In the genomic region with DNA sequence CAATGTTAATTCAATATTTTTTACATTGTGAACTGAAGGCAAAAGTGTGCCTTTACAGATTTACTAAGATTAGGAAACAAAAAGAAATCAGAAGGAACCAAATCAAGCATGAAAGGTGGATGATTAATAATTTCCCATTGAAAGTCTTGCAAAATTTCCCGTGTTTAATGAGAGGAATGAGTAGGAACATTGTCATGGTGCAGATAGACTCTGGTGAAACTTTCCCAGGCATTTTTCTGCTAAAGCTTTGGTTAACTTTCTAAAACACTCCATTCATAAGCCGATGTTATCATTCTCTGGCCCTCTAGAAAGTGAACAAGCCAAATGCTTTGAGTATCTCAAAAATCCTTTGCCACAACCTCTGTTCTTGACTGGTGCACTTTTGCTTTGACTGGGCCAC, we compare ENCODE assay signal across 14 cellular contexts.
DNase-seq lines count a peak whose midpoint lies in the region; ATAC-seq and TF ChIP-seq lines count a peak whose summit lies in the region.
"Had no signal": no experiment of that assay in that cellular context is flagged by ENCODE, and none has a peak within 500 bp of the region (broad histone marks: within the 10 kb centered on the region; RNA-seq: fewer than 3 reads in every experiment).

No MANE protein-coding gene starts in this region.

- H3K9me3 ChIP-seq in neural progenitor cell (ENCODE audit: low read depth) = no peaks in the 10 kb centered on the region
- no peaks in the 10 kb centered on the region for H3K9me3 ChIP-seq in testis
- H3K9me3 ChIP-seq: A549, Caco-2 had no signal

- no peaks in the 10 kb centered on the region for H3K27me3 ChIP-seq in neural progenitor cell
- H3K27me3 ChIP-seq in testis = no peaks in the 10 kb centered on the region

- H3K36me3 ChIP-seq in neural progenitor cell (no peaks in the 10 kb centered on the region), testis (ENCODE audit: low read depth, missing control alignments) (no peaks in the 10 kb centered on the region)

- no peak overlapping the region for H3K4me3 ChIP-seq in epithelial cell of proximal tubule (ENCODE audit: low read depth, low read length)
- H3K4me3 ChIP-seq in neural progenitor cell = no peak overlapping the region
- H3K4me3 ChIP-seq in testis = no peak overlapping the region
- H3K4me3 ChIP-seq: A549 had no signal

- no peaks in the 10 kb centered on the region for H3K79me2 ChIP-seq in neural progenitor cell (ENCODE audit: low read depth)

- intact Hi-C loops in activated CD4-positive, alpha-beta memory T cell treated with anti-CD3 and anti-CD28 coated beads for 36 hours (cut with micrococcal nuclease) = no loop called here
- intact Hi-C loops in testis (cut with DNase I; ENCODE audit: low total_unique reads) = no loop called here

- no peak overlapping the region for H3K9ac ChIP-seq in neural progenitor cell

- no peaks in the 10 kb centered on the region for H3F3A ChIP-seq in neural progenitor cell (ENCODE audit: low read depth)

- TF ChIP-seq POLR2A in testis (IDR thresholded peaks at IDR 0.05) = no peak

- H3K27me3 Mint-ChIP-seq in neural progenitor cell (ENCODE audit: insufficient read depth, low read depth) = no peaks in the 10 kb centered on the region
- H3K27me3 Mint-ChIP-seq in activated CD4-positive, alpha-beta memory T cell treated with anti-CD3 and anti-CD28 coated beads for 36 hours = no peaks in the 10 kb centered on the region

- H2AFZ ChIP-seq in neural progenitor cell (replicated peaks) = peak overlapping the region; percentile 27

- H3K4me2 ChIP-seq in neural progenitor cell = no peak overlapping the region
- H3K4me2 ChIP-seq: A549 had no signal

- no peaks in the 10 kb centered on the region for H3K9me3 Mint-ChIP-seq in neural progenitor cell
- peaks cover 9% of the 10 kb centered on the region for H3K9me3 Mint-ChIP-seq in activated CD4-positive, alpha-beta memory T cell treated with anti-CD3 and anti-CD28 coated beads for 36 hours
- H3K9me3 Mint-ChIP-seq: H9 had no signal

- H3K27ac ChIP-seq in neural progenitor cell = no peak overlapping the region
- no peak overlapping the region for H3K27ac ChIP-seq in testis
- H3K27ac ChIP-seq: A549 had no signal

- no peak overlapping the region for H3K4me3 Mint-ChIP-seq in neural progenitor cell
- H3K4me3 Mint-ChIP-seq in activated CD4-positive, alpha-beta memory T cell treated with anti-CD3 and anti-CD28 coated beads for 36 hours = no peak overlapping the region
- H3K4me3 Mint-ChIP-seq: CD14-positive monocyte; CD8-positive, alpha-beta T cell; H9 had no signal

- ATAC-seq in GM21390 (IDR thresholded peaks at IDR 0.05; ENCODE audit: unreplicated experiment) = no peak
- ATAC-seq in HG03439 (IDR thresholded peaks at IDR 0.05; ENCODE audit: unreplicated experiment) = no peak
- ATAC-seq: A549; CD8-positive, alpha-beta T cell; HepG2 had no signal

- H3K4me1 ChIP-seq in neural progenitor cell (no peaks in the 10 kb centered on the region), testis (no peaks in the 10 kb centered on the region)
- H3K4me1 ChIP-seq: A549, Caco-2 had no signal

- no peaks in the 10 kb centered on the region for H3K36me3 Mint-ChIP-seq in neural progenitor cell
- no peaks in the 10 kb centered on the region for H3K36me3 Mint-ChIP-seq in activated CD4-positive, alpha-beta memory T cell treated with anti-CD3 and anti-CD28 coated beads for 36 hours
- H3K36me3 Mint-ChIP-seq: CD14-positive monocyte; CD8-positive, alpha-beta T cell had no signal

- CTCF ChIA-PET in activated CD4-positive, alpha-beta memory T cell treated with anti-CD3 and anti-CD28 coated beads for 36 hours (lab: Charles Lee) = no interaction called here

- H3K4me1 Mint-ChIP-seq in neural progenitor cell = no peaks in the 10 kb centered on the region
- H3K4me1 Mint-ChIP-seq in activated CD4-positive, alpha-beta memory T cell treated with anti-CD3 and anti-CD28 coated beads for 36 hours (ENCODE audit: low read depth) = no peaks in the 10 kb centered on the region
- H3K4me1 Mint-ChIP-seq: CD14-positive monocyte, H9 had no signal

- DNase-seq in M059J (ENCODE audit: low read depth) (peak; percentile 0), epithelial cell of proximal tubule (ENCODE audit: low read depth) (peak; percentile 41), neural progenitor cell (ENCODE audit: low spot score) (no peak), testis (no peak)
- no peak for DNase-seq in activated CD4-positive, alpha-beta memory T cell treated with anti-CD3 and anti-CD28 coated beads for 36 hours
- DNase-seq: Caco-2; CD8-positive, alpha-beta T cell; GOT3; H9 had no signal

- H3K27ac Mint-ChIP-seq in neural progenitor cell = no peak overlapping the region
- H3K27ac Mint-ChIP-seq in activated CD4-positive, alpha-beta memory T cell treated with anti-CD3 and anti-CD28 coated beads for 36 hours = no peak overlapping the region
- H3K27ac Mint-ChIP-seq: CD14-positive monocyte; CD8-positive, alpha-beta T cell; H9 had no signal

- TF ChIP-seq CTCF in epithelial cell of proximal tubule (conservative IDR thresholded peaks at IDR 0.05; ENCODE audit: low read depth, low read length) (no peak), neural progenitor cell (IDR thresholded peaks at IDR 0.05) (no peak), testis (IDR thresholded peaks at IDR 0.05) (no peak)

- 83 to 92% methylated on average over 2 of the region's 2 CpGs for WGBS in testis, 2 donors

- POLR2A ChIA-PET in activated CD4-positive, alpha-beta memory T cell treated with anti-CD3 and anti-CD28 coated beads for 36 hours (lab: Charles Lee) = no interaction called here

- H4K20me1 ChIP-seq in neural progenitor cell (ENCODE audit: low read depth) = no peaks in the 10 kb centered on the region

Comparison
In these comparisons a context has a peak if more than half of its experiments do, and no peak if none do; other contexts are left out.
1. DNase-seq: peak in M059J (single experiment) and epithelial cell of proximal tubule (single experiment); none in neural progenitor cell (single experiment), activated CD4-positive, alpha-beta memory T cell treated with anti-CD3 and anti-CD28 coated beads for 36 hours (single experiment) and testis (single experiment).